16 cellular contexts compared by ENCODE assay signal in genomic region chr17:796609-797008, GRCh38.
"Had no signal": no experiment of that assay in that cellular context is flagged by ENCODE, and none has a peak within 500 bp of the region (broad histone marks: within the 10 kb centered on the region; RNA-seq: fewer than 3 reads in every experiment).

No MANE protein-coding gene starts in this region.

- H3K36me3 Mint-ChIP-seq: activated naive CD4-positive, alpha-beta T cell treated with anti-CD3 and anti-CD28 coated beads, Interleukin-2, amount 50 U/mL, for 24 hours had no signal

- H3K27me3 Mint-ChIP-seq: activated naive CD4-positive, alpha-beta T cell treated with anti-CD3 and anti-CD28 coated beads, Interleukin-2, amount 50 U/mL, for 24 hours; memory B cell; naive thymus-derived CD8-positive, alpha-beta T cell; stimulated activated naive CD8-positive, alpha-beta T cell treated with anti-CD3 and anti-CD28 coated beads, Interleukin-15, Interleukin-2, amounts not matched to agents 100 ng/mL and 50 ng/mL, for 24 hours; T-helper 17 cell had no signal

- H3K27me3 ChIP-seq: adrenal gland, heart left ventricle had no signal

- H3K9me3 ChIP-seq: adrenal gland, heart left ventricle, mucosa of descending colon had no signal

- H3K9me3 Mint-ChIP-seq: activated naive CD4-positive, alpha-beta T cell treated with anti-CD3 and anti-CD28 coated beads, Interleukin-2, amount 50 U/mL, for 24 hours; dendritic cell treated with granulocyte-macrophage colony-stimulating factor and Interleukin-4, amounts not matched to agents 40 ng/mL and 50 ng/mL, for 4 days; memory B cell; naive thymus-derived CD8-positive, alpha-beta T cell; stimulated activated naive CD8-positive, alpha-beta T cell treated with anti-CD3 and anti-CD28 coated beads, Interleukin-15, Interleukin-2, amounts not matched to agents 100 ng/mL and 50 ng/mL, for 24 hours had no signal

- H3K27ac Mint-ChIP-seq: activated naive CD4-positive, alpha-beta T cell treated with anti-CD3 and anti-CD28 coated beads, Interleukin-2, amount 50 U/mL, for 24 hours; dendritic cell treated with granulocyte-macrophage colony-stimulating factor and Interleukin-4, amounts not matched to agents 40 ng/mL and 50 ng/mL, for 4 days; memory B cell; stimulated activated naive CD8-positive, alpha-beta T cell treated with anti-CD3 and anti-CD28 coated beads, Interleukin-15, Interleukin-2, amounts not matched to agents 100 ng/mL and 50 ng/mL, for 24 hours; T-helper 17 cell had no signal

- H3K27ac ChIP-seq: VCaP had no signal

- H3K4me3 ChIP-seq: adrenal gland, heart left ventricle, mucosa of descending colon had no signal

- H3K4me3 Mint-ChIP-seq: activated naive CD4-positive, alpha-beta T cell treated with anti-CD3 and anti-CD28 coated beads, Interleukin-2, amount 50 U/mL, for 24 hours; dendritic cell treated with granulocyte-macrophage colony-stimulating factor and Interleukin-4, amounts not matched to agents 40 ng/mL and 50 ng/mL, for 4 days; memory B cell; naive thymus-derived CD8-positive, alpha-beta T cell; stimulated activated naive CD8-positive, alpha-beta T cell treated with anti-CD3 and anti-CD28 coated beads, Interleukin-15, Interleukin-2, amounts not matched to agents 100 ng/mL and 50 ng/mL, for 24 hours; T-helper 17 cell had no signal

- H3K4me1 Mint-ChIP-seq: memory B cell had no signal

- ATAC-seq: left ventricle myocardium superior, mucosa of descending colon, T-helper 17 cell had no signal

- DNase-seq: activated CD4-positive, alpha-beta T cell treated with anti-CD3 and anti-CD28 coated beads, Interleukin-2, amount 50 U/mL, for 48 hours; activated gamma-delta T cell; adrenal gland; effector memory CD4-positive, alpha-beta T cell; foreskin melanocyte; left ventricle myocardium superior; mucosa of descending colon; naive thymus-derived CD8-positive, alpha-beta T cell; T-helper 17 cell; trophoblast cell had no signal
